8 cellular contexts compared by ENCODE assay signal in the genomic region with DNA sequence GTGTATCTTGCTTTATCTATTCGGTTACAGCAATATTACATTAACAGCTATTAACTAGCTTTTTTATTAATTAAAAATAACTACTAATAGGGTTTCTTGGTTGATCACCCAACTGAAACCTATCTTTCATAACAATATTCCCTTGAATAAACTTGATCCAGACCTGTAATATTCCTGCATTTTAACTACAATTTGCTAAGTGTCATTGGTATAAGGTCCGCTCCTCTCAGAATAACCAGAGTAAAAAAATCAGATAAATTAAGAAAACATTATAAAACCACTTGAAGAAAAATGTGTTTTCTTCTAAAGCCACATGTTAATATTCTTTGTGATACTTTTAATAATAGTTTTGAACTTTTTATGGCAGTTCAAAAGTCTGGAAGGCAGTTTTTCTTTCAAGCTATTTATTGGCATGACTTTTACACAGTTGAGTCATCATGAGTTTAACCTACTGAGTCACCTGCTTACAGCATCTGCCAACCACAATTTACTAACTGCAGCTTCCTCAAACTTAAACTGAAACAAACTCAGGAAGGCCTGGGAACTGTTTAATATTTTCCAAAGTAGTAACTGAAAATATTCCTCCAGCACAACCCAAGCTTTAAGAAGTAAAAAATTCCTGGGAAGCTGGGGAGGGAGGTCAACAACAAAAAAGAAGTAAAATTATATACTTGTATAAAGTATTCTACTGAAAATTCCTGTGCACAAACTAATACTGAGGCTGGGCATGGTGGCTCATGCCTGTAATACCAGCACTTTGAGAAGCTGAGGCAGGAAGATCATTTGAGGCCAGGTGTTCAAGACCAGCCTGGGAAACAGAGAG.
A peak's percentile ranks its signal among the peaks of the same experiment; 100 is the strongest.
DNase-seq lines count a peak whose midpoint lies in the region; ATAC-seq, FAIRE-seq and TF ChIP-seq lines count a peak whose summit lies in the region.

No MANE protein-coding gene starts in this region.

- FAIRE-seq in RCC 7860 (lab: Jason Lieb, UNC) = peak; percentile 99
- FAIRE-seq in endometrium (lab: Jason Lieb, UNC) = peak; percentile 99

- peaks cover 32% of the 10 kb centered on the region for H3K4me1 Mint-ChIP-seq in nephron

- in situ Hi-C loops in G401 (cut with HindIII; ENCODE audit: low sequenced_read_pairs) = no loop called here

- H3K4me3 ChIP-seq in AG09309 (ENCODE audit: control insufficient read depth, low read depth, low read length) = no peak overlapping the region

- H3K4me3 Mint-ChIP-seq in nephron = no peak overlapping the region

- no peaks in the 10 kb centered on the region for H3K9me3 Mint-ChIP-seq in nephron

- H3K36me3 Mint-ChIP-seq in nephron (ENCODE audit: low read depth) = peaks cover 26% of the 10 kb centered on the region

- ATAC-seq in GM18868 (IDR thresholded peaks at IDR 0.05; ENCODE audit: unreplicated experiment) (peak; percentile 96), HG03095 (IDR thresholded peaks at IDR 0.05; ENCODE audit: unreplicated experiment) (peak; percentile 87)

- H3K27me3 Mint-ChIP-seq in nephron (ENCODE audit: low read depth) = no peaks in the 10 kb centered on the region

- DNase-seq in AG09309 (ENCODE audit: low read depth) (peak; percentile 82), RCC 7860 (ENCODE audit: low spot score) (peak; percentile 91), posterior vena cava (ENCODE audit: low spot score) (no peak), G401 (ENCODE audit: low spot score) (no peak)

- TF ChIP-seq CTCF in AG09309 (IDR thresholded peaks at IDR 0.05; ENCODE audit: control insufficient read depth, insufficient read depth, low read depth, low read length, missing control alignments) (no peak), nephron (IDR thresholded peaks at IDR 0.05; ENCODE audit: unreplicated experiment in 3 of 3) (no peak)

- H3K27ac Mint-ChIP-seq in nephron = peak overlapping the region in 2 of 3 experiments; percentile 37 to 38

- intact Hi-C loops in posterior vena cava (cut with DNase I) = no loop called here

Comparison
In these comparisons a context has a peak if more than half of its experiments do, and no peak if none do; other contexts are left out.
1. DNase-seq: peak in AG09309 (single experiment) and RCC 7860 (single experiment); none in posterior vena cava (single experiment) and G401 (single experiment).